14 cellular contexts compared by ENCODE assay signal in the genomic region with DNA sequence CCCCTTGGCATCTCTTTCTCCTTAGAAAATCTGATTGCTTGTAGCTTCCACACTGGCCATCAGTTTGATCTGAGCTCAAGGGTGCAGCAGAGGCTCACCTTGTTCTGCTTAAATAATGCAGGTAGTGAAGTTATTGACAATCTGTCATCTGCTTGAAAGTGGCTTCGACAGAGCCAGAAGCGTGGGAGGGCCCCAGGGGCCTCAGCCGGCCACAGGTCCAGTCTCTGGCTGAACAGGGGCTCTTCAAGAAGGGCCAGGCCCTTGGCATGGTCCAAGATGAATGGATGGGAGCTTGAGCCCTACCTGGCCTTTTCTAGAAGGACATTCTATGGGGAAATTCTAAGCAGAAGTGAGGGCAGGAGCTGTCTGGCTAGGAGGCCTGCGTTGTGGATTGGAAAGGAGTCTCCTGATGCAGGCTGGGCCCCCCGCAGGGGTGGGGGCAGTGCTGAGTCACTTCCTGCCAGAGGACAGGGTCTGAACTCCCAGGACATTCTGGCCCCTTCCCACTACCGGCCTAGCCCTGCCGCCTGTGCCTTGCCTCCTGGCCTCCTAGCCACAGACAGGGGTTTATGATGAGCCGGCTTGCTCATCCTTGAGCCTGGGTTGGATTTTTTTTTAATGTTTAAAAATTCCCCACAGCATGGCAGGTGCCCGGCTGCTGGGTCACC.
DNase-seq lines count a peak whose midpoint lies in the region; ATAC-seq and TF ChIP-seq lines count a peak whose summit lies in the region.
"Had no signal": no experiment of that assay in that cellular context is flagged by ENCODE, and none has a peak within 500 bp of the region (broad histone marks: within the 10 kb centered on the region; RNA-seq: fewer than 3 reads in every experiment).

No MANE protein-coding gene starts in this region.

- H3K27ac ChIP-seq in HUES6 (ENCODE audit: low read depth, low read length) (peak overlapping the region; percentile 99), endodermal cell (ENCODE audit: low read depth, low read length) (peak overlapping the region; percentile 50)
- H3K27ac ChIP-seq: hepatocyte had no signal

- peak; percentile 89 for DNase-seq in COLO668 (lab: John Stamatoyannopoulos, UW; ENCODE audit: unreplicated experiment)
- DNase-seq in endodermal cell: peak; percentile 98
- peak; percentile 21 for DNase-seq in neural crest cell (ENCODE audit: low read depth, low spot score)
- no peak for DNase-seq in ecto neural progenitor cell (ENCODE audit: low spot score)
- no peak for DNase-seq in mesenteric fat pad (ENCODE audit: low spot score)
- DNase-seq: activated CD8-positive, alpha-beta T cell treated with anti-CD3 and anti-CD28 coated beads, Interleukin-2, amount 10 ng/mL, durations not matched to agents 7 days and 5 days; GOT3; stimulated activated naive CD8-positive, alpha-beta T cell treated with anti-CD3 and anti-CD28 coated beads, Interleukin-15, amount 100 ng/mL, for 72 hours had no signal

- H3K9me3 ChIP-seq in HUES6 (ENCODE audit: control insufficient read depth, insufficient read depth, low read depth, low read length) (peaks cover 27% of the 10 kb centered on the region), endodermal cell (ENCODE audit: control insufficient read depth, low read length) (peaks cover 19% of the 10 kb centered on the region)

- H3K36me3 Mint-ChIP-seq in endodermal cell (ENCODE audit: low read depth) (peaks cover 11% of the 10 kb centered on the region), neural crest cell (ENCODE audit: low read depth) (peaks cover 5% of the 10 kb centered on the region)
- H3K36me3 Mint-ChIP-seq: memory B cell had no signal

- ATAC-seq in HG02970 (IDR thresholded peaks at IDR 0.05; ENCODE audit: low FRiP score, unreplicated experiment) (no peak), HG03280 (IDR thresholded peaks at IDR 0.05; ENCODE audit: unreplicated experiment) (no peak)
- ATAC-seq: activated CD8-positive, alpha-beta T cell treated with anti-CD3 and anti-CD28 coated beads, Interleukin-2, amount 10 ng/mL, durations not matched to agents 7 days and 5 days; SK-N-SH treated with all-trans-retinoic acid at 6 μM for 48 hours; stimulated activated naive CD8-positive, alpha-beta T cell treated with anti-CD3 and anti-CD28 coated beads, Interleukin-15, amount 100 ng/mL, for 72 hours had no signal

- H3K4me1 Mint-ChIP-seq in endodermal cell: peaks cover 23% of the 10 kb centered on the region
- peaks cover 16% of the 10 kb centered on the region for H3K4me1 Mint-ChIP-seq in neural crest cell
- H3K4me1 Mint-ChIP-seq: memory B cell; stimulated activated naive CD8-positive, alpha-beta T cell treated with anti-CD3 and anti-CD28 coated beads, Interleukin-15, amount 100 ng/mL, for 72 hours had no signal

- no peak overlapping the region for H3K4me3 Mint-ChIP-seq in endodermal cell
- no peak overlapping the region for H3K4me3 Mint-ChIP-seq in neural crest cell
- H3K4me3 Mint-ChIP-seq: activated CD8-positive, alpha-beta T cell treated with anti-CD3 and anti-CD28 coated beads, Interleukin-2, amount 10 ng/mL, durations not matched to agents 7 days and 5 days; memory B cell; stimulated activated naive CD8-positive, alpha-beta T cell treated with anti-CD3 and anti-CD28 coated beads, Interleukin-15, amount 100 ng/mL, for 72 hours had no signal

- H3K9ac ChIP-seq in HUES6 (ENCODE audit: low read length): peak overlapping the region; percentile 86
- H3K9ac ChIP-seq in endodermal cell (ENCODE audit: extremely low read depth, low read length, poor library complexity, severe bottlenecking): peak overlapping the region; percentile 54

- peaks cover 38% of the 10 kb centered on the region for H3K9me3 Mint-ChIP-seq in endodermal cell
- peaks cover 5% of the 10 kb centered on the region for H3K9me3 Mint-ChIP-seq in neural crest cell
- H3K9me3 Mint-ChIP-seq: stimulated activated naive CD8-positive, alpha-beta T cell treated with anti-CD3 and anti-CD28 coated beads, Interleukin-15, amount 100 ng/mL, for 72 hours had no signal

- H3K36me3 ChIP-seq in HUES6 (ENCODE audit: control insufficient read depth, insufficient read depth, low read length): no peaks in the 10 kb centered on the region
- no peaks in the 10 kb centered on the region for H3K36me3 ChIP-seq in endodermal cell (ENCODE audit: control insufficient read depth, insufficient read depth, low read length)

- H3K27me3 Mint-ChIP-seq in endodermal cell (ENCODE audit: insufficient read depth): peaks cover 7% of the 10 kb centered on the region
- H3K27me3 Mint-ChIP-seq in neural crest cell (ENCODE audit: low read depth): peaks cover 6% of the 10 kb centered on the region

- H3K27me3 ChIP-seq in HUES6 (ENCODE audit: control insufficient read depth, insufficient read depth, low read length) (no peaks in the 10 kb centered on the region), endodermal cell (ENCODE audit: control insufficient read depth, insufficient read depth, low read length, poor library complexity, severe bottlenecking) (no peaks in the 10 kb centered on the region)
- H3K27me3 ChIP-seq: hepatocyte had no signal

- 60 to 66% methylated on average over 4 to 9 of the region's 9 CpGs for WGBS in endodermal cell (ENCODE audit: insufficient coverage in 1 of 2, insufficient read length in 1 of 2), 2 experiments

- H3K27ac Mint-ChIP-seq in endodermal cell: peak overlapping the region; percentile 98
- peak overlapping the region; percentile 67 for H3K27ac Mint-ChIP-seq in neural crest cell (ENCODE audit: unreplicated experiment)
- H3K27ac Mint-ChIP-seq: activated CD8-positive, alpha-beta T cell treated with anti-CD3 and anti-CD28 coated beads, Interleukin-2, amount 10 ng/mL, durations not matched to agents 7 days and 5 days; memory B cell; stimulated activated naive CD8-positive, alpha-beta T cell treated with anti-CD3 and anti-CD28 coated beads, Interleukin-15, amount 100 ng/mL, for 72 hours had no signal

- H3K4me3 ChIP-seq in HUES6 (ENCODE audit: low read depth, low read length): 0 out of 2 replicates have a peak overlapping the region, but pooled peaks have one; percentile 10
- H3K4me3 ChIP-seq in endodermal cell (ENCODE audit: low read length): no peak overlapping the region
- H3K4me3 ChIP-seq: hepatocyte had no signal

- TF ChIP-seq CTCF in endodermal cell (conservative IDR thresholded peaks at IDR 0.05): no peak
- TF ChIP-seq CTCF in neural crest cell (conservative IDR thresholded peaks at IDR 0.05): no peak

- H3K4me1 ChIP-seq in HUES6 (ENCODE audit: control insufficient read depth, insufficient read depth, low read length) (peaks cover 23% of the 10 kb centered on the region), endodermal cell (ENCODE audit: control insufficient read depth, insufficient read depth, low read length) (peaks cover 11% of the 10 kb centered on the region)

Comparison
In these comparisons a context has a peak if more than half of its experiments do, and no peak if none do; other contexts are left out.
1. DNase-seq: peak in COLO668 (single experiment), endodermal cell (single experiment) and neural crest cell (single experiment); none in ecto neural progenitor cell (single experiment) and mesenteric fat pad (single experiment).